8 cellular contexts compared by ENCODE assay signal in genomic region chr2:9149388-9149660, GRCh38.
"Had no signal": no experiment of that assay in that cellular context is flagged by ENCODE, and none has a peak within 500 bp of the region (broad histone marks: within the 10 kb centered on the region; RNA-seq: fewer than 3 reads in every experiment).

No MANE protein-coding gene starts in this region.

- H3K4me3 ChIP-seq: GM12878 had no signal

- ATAC-seq: GM12878 had no signal

- DNase-seq: GDM1, GF-D8 had no signal

- FAIRE-seq: G401.6, GM12878, GM12891, GM12892, GM18507, GM19239 had no signal
